Comparison of ENCODE assay signal across 15 cellular contexts in genomic region chr2:212692466-212692865, GRCh38.
"Had no signal": no experiment of that assay in that cellular context is flagged by ENCODE, and none has a peak within 500 bp of the region (broad histone marks: within the 10 kb centered on the region; RNA-seq: fewer than 3 reads in every experiment).

No MANE protein-coding gene starts in this region.

- H3K27me3 ChIP-seq: dorsolateral prefrontal cortex, esophagus muscularis mucosa, foreskin keratinocyte, spleen, tibial nerve, vagina had no signal

- H3K4me3 ChIP-seq: esophagus muscularis mucosa, spleen, tibial nerve, vagina had no signal

- DNase-seq: activated CD4-positive, alpha-beta T cell treated with anti-CD3 and anti-CD28 coated beads, Interleukin-2, amount 50 U/mL, for 4 hours; activated T-cell treated with anti-CD3 and anti-CD28 coated beads, Interleukin-2, amount 50 U/mL, for 1 hour; amygdala; dorsolateral prefrontal cortex; foreskin keratinocyte; head of caudate nucleus; posterior cingulate gyrus; spleen; stimulated activated CD4-positive, alpha-beta T cell treated with anti-CD3 and anti-CD28 coated beads, Interleukin-1b, Interleukin-23, amount 100 ng/mL, for 48 hours; stimulated activated naive B cell treated with anti-CD40 and anti-IgM and Interleukin-4, amounts not matched to agents 10 μg/mL and 1 μg/mL and 100 μg/mL, for 72 hours had no signal

- H3K9me3 ChIP-seq: esophagus muscularis mucosa, spleen, tibial nerve, vagina had no signal

- H3K4me1 ChIP-seq: esophagus muscularis mucosa, foreskin keratinocyte, spleen, vagina had no signal

- H3K36me3 ChIP-seq: esophagus muscularis mucosa, spleen, tibial nerve, vagina had no signal

- H3K27ac ChIP-seq: dorsolateral prefrontal cortex, esophagus muscularis mucosa, foreskin keratinocyte, spleen, tibial nerve, vagina had no signal

- ATAC-seq: activated CD4-positive, CD25-positive, alpha-beta regulatory T cell treated with anti-CD3 and anti-CD28 coated beads, Interleukin-2, amount 50 U/mL, for 24 hours; foreskin keratinocyte; stimulated activated naive B cell treated with anti-CD40 and anti-IgM and Interleukin-4, amounts not matched to agents 10 μg/mL and 1 μg/mL and 100 μg/mL, for 72 hours had no signal

- FAIRE-seq: islet of Langerhans had no signal
